ENCODE assay signal across 8 cellular contexts in genomic region chr10:3471927-3472704, GRCh38.
DNase-seq lines count a peak whose midpoint lies in the region; ATAC-seq and TF ChIP-seq lines count a peak whose summit lies in the region.

No MANE protein-coding gene starts in this region.

- TF ChIP-seq CTCF in PC-9 (conservative IDR thresholded peaks at IDR 0.05): no peak
- no peak for TF ChIP-seq CTCF in epithelial cell of proximal tubule (conservative IDR thresholded peaks at IDR 0.05; ENCODE audit: low read depth, low read length)
- TF ChIP-seq CTCF in GM10266 (IDR thresholded peaks at IDR 0.05; ENCODE audit: control insufficient read depth, insufficient read depth, low read depth, missing control alignments): no peak

- H3K27me3 ChIP-seq in PC-9 (ENCODE audit: insufficient read depth, low read depth): no peaks in the 10 kb centered on the region

- no peaks in the 10 kb centered on the region for H3K79me2 ChIP-seq in PC-9 (ENCODE audit: low read depth)

- peak overlapping the region; percentile 70 for H3K4me2 ChIP-seq in PC-9

- peaks cover 52% of the 10 kb centered on the region for H3K4me1 ChIP-seq in PC-9 (replicated peaks; ENCODE audit: insufficient read depth)

- H3K36me3 ChIP-seq in PC-9 (ENCODE audit: low read depth): no peaks in the 10 kb centered on the region

- CTCF ChIA-PET in PC-9 (lab: Charles Lee): interaction anchor here (0.6 kb wide), 1 partner anchor 307 kb away, joined by 3 read pairs; no protein-coding TSS in a partner anchor

- intact Hi-C loops in PC-9 (cut with micrococcal nuclease; ENCODE audit: unreplicated experiment): no loop called here

- DNase-seq in C1 segment of cervical spinal cord (lab: John Stamatoyannopoulos, UW): peak in 11 of 14 donors; percentile 15 to 79 (median 60)
- DNase-seq in PC-9: peak; percentile 48 to 80
- DNase-seq in epithelial cell of proximal tubule (ENCODE audit: low read depth): peak; percentile 88
- DNase-seq in occipital lobe (lab: John Stamatoyannopoulos, UW): peak; percentile 60
- DNase-seq in GM10266 (ENCODE audit: extremely low spot score): no peak
- no peak for DNase-seq in amniotic stem cell (lab: John Stamatoyannopoulos, UW)
- DNase-seq in activated naive CD4-positive, alpha-beta T cell (lab: John Stamatoyannopoulos, UW): no peak

- no peaks in the 10 kb centered on the region for H3K9me2 ChIP-seq in PC-9 (ENCODE audit: insufficient read depth)

- H3F3A ChIP-seq in PC-9 (ENCODE audit: insufficient read depth, low read depth): peaks cover 43% of the 10 kb centered on the region

- BruUV-seq in PC-9 (replicated peaks; lab: Mats Ljungman, UMichigan): no TSS peak

- no peaks in the 10 kb centered on the region for H4K20me1 ChIP-seq in PC-9 (ENCODE audit: insufficient read depth)

- no peaks in the 10 kb centered on the region for H3K9me3 ChIP-seq in PC-9 (ENCODE audit: insufficient read depth, low read depth)

- POLR2A ChIA-PET in PC-9 (lab: Charles Lee; ENCODE audit: unreplicated experiment): interaction anchor here (0.6 to 0.9 kb wide), 2 partner anchors 159 to 1510 kb away, joined by 3 to 5 read pairs; no protein-coding TSS in a partner anchor

- H3K27ac ChIP-seq in PC-9: peak overlapping the region; percentile 78

- peak overlapping the region; percentile 29 for H2AFZ ChIP-seq in PC-9

- no peak for ATAC-seq in HG03457 (IDR thresholded peaks at IDR 0.05; ENCODE audit: unreplicated experiment)

- H3K4me3 ChIP-seq in PC-9: peak overlapping the region; percentile 28; the same call in 1 of the 2 replicates
- peak overlapping the region; percentile 29 for H3K4me3 ChIP-seq in epithelial cell of proximal tubule (ENCODE audit: low read depth, low read length)

Comparison
In these comparisons a context has a peak if more than half of its experiments do, and no peak if none do; other contexts are left out.
1. DNase-seq: peak in C1 segment of cervical spinal cord (11 of 14), PC-9 (2 of 2), epithelial cell of proximal tubule (single experiment) and occipital lobe (single experiment); none in GM10266 (single experiment), amniotic stem cell (single experiment) and activated naive CD4-positive, alpha-beta T cell (0 of 4).